Comparison of ENCODE assay signal across 1 cellular context in the genomic region with DNA sequence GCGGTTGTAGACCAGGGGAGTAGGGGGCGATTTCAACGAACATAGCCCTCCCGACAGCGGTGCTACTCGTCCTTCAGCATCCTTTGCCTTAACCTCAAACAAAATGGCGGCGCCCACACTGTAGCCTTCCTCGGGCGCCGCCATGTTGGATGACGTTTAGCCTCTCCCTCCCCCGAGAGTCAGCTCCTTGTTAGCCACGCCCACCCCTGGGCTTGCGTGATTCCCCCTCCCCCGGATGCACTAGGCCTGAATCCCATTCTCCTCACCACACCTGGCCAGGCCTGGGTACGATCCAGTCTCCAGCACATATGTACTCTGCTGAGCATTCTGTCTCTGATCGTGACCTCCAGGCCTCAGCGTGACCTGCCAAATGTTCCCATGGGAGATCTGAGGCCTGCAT.
TF ChIP-seq lines count a peak whose summit lies in the region.

No MANE protein-coding gene starts in this region.

TF ChIP-seq in GM23338, 12 proteins besides CTCF, POLR2A, EP300 and RAD21 (continued from another document):
- TF ChIP-seq, protein P1, sequence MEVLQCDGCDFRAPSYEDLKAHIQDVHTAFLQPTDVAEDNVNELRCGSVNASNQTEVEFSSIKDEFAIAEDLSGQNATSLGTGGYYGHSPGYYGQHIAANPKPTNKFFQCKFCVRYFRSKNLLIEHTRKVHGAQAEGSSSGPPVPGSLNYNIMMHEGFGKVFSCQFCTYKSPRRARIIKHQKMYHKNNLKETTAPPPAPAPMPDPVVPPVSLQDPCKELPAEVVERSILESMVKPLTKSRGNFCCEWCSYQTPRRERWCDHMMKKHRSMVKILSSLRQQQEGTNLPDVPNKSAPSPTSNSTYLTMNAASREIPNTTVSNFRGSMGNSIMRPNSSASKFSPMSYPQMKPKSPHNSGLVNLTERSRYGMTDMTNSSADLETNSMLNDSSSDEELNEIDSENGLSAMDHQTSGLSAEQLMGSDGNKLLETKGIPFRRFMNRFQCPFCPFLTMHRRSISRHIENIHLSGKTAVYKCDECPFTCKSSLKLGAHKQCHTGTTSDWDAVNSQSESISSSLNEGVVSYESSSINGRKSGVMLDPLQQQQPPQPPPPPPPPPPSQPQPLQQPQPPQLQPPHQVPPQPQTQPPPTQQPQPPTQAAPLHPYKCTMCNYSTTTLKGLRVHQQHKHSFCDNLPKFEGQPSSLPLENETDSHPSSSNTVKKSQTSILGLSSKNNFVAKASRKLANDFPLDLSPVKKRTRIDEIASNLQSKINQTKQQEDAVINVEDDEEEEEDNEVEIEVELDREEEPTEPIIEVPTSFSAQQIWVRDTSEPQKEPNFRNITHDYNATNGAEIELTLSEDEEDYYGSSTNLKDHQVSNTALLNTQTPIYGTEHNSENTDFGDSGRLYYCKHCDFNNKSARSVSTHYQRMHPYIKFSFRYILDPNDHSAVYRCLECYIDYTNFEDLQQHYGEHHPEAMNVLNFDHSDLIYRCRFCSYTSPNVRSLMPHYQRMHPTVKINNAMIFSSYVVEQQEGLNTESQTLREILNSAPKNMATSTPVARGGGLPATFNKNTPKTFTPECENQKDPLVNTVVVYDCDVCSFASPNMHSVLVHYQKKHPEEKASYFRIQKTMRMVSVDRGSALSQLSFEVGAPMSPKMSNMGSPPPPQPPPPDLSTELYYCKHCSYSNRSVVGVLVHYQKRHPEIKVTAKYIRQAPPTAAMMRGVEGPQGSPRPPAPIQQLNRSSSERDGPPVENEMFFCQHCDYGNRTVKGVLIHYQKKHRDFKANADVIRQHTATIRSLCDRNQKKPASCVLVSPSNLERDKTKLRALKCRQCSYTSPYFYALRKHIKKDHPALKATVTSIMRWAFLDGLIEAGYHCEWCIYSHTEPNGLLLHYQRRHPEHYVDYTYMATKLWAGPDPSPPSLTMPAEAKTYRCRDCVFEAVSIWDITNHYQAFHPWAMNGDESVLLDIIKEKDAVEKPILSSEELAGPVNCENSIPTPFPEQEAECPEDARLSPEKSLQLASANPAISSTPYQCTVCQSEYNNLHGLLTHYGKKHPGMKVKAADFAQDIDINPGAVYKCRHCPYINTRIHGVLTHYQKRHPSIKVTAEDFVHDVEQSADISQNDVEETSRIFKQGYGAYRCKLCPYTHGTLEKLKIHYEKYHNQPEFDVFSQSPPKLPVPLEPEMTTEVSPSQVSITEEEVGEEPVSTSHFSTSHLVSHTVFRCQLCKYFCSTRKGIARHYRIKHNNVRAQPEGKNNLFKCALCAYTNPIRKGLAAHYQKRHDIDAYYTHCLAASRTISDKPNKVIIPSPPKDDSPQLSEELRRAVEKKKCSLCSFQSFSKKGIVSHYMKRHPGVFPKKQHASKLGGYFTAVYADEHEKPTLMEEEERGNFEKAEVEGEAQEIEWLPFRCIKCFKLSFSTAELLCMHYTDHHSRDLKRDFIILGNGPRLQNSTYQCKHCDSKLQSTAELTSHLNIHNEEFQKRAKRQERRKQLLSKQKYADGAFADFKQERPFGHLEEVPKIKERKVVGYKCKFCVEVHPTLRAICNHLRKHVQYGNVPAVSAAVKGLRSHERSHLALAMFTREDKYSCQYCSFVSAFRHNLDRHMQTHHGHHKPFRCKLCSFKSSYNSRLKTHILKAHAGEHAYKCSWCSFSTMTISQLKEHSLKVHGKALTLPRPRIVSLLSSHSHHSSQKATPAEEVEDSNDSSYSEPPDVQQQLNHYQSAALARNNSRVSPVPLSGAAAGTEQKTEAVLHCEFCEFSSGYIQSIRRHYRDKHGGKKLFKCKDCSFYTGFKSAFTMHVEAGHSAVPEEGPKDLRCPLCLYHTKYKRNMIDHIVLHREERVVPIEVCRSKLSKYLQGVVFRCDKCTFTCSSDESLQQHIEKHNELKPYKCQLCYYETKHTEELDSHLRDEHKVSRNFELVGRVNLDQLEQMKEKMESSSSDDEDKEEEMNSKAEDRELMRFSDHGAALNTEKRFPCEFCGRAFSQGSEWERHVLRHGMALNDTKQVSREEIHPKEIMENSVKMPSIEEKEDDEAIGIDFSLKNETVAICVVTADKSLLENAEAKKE (CRISPR knock-in tag; IDR thresholded peaks at IDR 0.05), result no peak
TF ChIP-seq in GM23338: peak in this region for 3.
